ENCODE assay signal across 19 cellular contexts in the genomic region with DNA sequence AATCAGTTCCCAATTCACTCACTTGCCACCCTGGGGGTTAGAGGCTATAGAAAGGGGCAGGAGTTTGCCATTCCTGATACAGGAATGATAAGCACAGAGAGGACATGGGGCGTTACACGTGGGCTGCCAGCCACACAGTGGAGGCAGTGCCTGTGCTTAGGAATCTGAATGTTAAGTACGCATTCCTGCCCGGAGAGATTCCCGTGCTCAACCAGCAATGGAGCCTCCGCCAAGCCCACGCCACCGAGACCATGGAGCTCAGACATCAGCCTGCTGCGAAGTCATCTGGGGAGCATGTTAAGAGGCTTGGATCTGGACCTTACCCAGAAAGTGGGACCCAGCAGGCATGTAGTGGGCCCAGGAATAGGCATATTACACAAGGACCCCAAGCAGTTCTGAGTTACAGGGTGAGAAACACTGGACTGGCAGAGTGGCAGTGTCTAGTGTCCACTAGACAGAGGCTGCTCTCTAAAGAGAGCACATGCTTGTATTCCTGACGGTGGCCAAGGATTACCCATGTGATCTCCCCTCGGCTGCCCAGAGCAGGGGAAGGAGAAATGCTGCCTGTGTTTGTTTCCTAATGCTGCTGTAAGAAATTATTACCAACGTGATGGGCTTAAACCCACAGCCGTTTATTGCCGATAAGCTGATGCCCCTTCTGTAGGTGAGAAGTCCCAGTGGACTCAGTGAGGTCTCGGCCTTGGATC.
"Had no signal": no experiment of that assay in that cellular context is flagged by ENCODE, and none has a peak within 500 bp of the region (broad histone marks: within the 10 kb centered on the region; RNA-seq: fewer than 3 reads in every experiment).

No MANE protein-coding gene starts in this region.

- H3K27ac ChIP-seq: ascending aorta, breast epithelium, lower lobe of right lung, psoas muscle, right lobe of liver, stomach, thoracic aorta had no signal

- H3K4me3 ChIP-seq: ascending aorta, breast epithelium, lower lobe of right lung, psoas muscle, right lobe of liver, stomach, thoracic aorta had no signal

- H3K36me3 ChIP-seq: ascending aorta, breast epithelium, lower lobe of right lung, right lobe of liver, stomach, thoracic aorta had no signal

- H3K9me3 ChIP-seq: ascending aorta, breast epithelium, lower lobe of right lung, psoas muscle, right lobe of liver, stomach, thoracic aorta had no signal

- H3K4me1 ChIP-seq: ascending aorta, breast epithelium, lower lobe of right lung, psoas muscle, right lobe of liver, stomach had no signal

- FAIRE-seq: frontal cortex, small intestine had no signal

- DNase-seq: activated CD4-positive, alpha-beta T cell treated with anti-CD3 and anti-CD28 coated beads for 36 hours; activated CD4-positive, alpha-beta T cell treated with anti-CD3 and anti-CD28 coated beads, Interleukin-2, amount 50 U/mL, for 48 hours; activated gamma-delta T cell; cerebellar nuclear complex; effector CD4-positive, alpha-beta T cell; immature natural killer cell; kidney glomerular epithelial cell; lower lobe of right lung; psoas muscle; right lobe of liver; small intestine; stimulated activated CD4-positive, alpha-beta T cell treated with anti-CD3 and anti-CD28 coated beads, Interleukin-4, amount 100 ng/mL, for 1 hour; stomach; T-cell had no signal

- H3K27me3 ChIP-seq: ascending aorta, breast epithelium, right lobe of liver had no signal

- ATAC-seq: activated CD4-positive, alpha-beta T cell treated with anti-CD3 and anti-CD28 coated beads for 36 hours; lower lobe of right lung; psoas muscle; right lobe of liver; T-cell; WTC11 had no signal
